ENCODE assay signal across 8 cellular contexts in the genomic region with DNA sequence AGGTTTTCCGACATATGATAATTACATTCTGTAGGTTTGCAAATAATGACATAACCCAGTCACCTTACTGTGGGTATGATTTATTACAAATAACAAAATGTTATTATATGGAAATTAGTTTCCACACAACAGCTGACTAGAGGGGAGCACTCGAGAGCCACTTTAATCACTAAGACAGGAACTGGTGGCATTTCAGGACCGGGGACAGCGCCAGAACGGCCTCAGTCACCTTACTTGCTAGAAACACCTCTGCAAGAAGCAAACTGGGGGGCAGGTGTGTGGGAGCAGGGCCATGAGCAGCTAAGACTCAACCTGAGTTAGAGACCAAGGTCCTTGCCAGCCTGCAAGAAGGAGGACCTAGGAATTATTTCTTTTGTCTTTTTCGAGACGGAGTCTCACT.
DNase-seq lines count a peak whose midpoint lies in the region; ATAC-seq and TF ChIP-seq lines count a peak whose summit lies in the region.

No MANE protein-coding gene starts in this region.

- H3K9ac ChIP-seq in smooth muscle cell (ENCODE audit: low read depth), result no peak overlapping the region

- peak; percentile 80 for DNase-seq in H7
- peak; percentile 21 to 59 for DNase-seq in SJCRH30
- peak; percentile 65 for DNase-seq in dermis blood vessel endothelial cell
- peak; percentile 16 for DNase-seq in smooth muscle cell (lab: John Stamatoyannopoulos, UW; ENCODE audit: unreplicated experiment)
- DNase-seq in amniotic stem cell (lab: John Stamatoyannopoulos, UW), result no peak
- DNase-seq in hippocampal formation (lab: John Stamatoyannopoulos, UW), result no peak

- H3K4me1 ChIP-seq in SJCRH30 (no peaks in the 10 kb centered on the region), smooth muscle cell (ENCODE audit: low read depth) (peaks cover 5% of the 10 kb centered on the region)

- no peaks in the 10 kb centered on the region for H3F3A ChIP-seq in smooth muscle cell (ENCODE audit: low read depth)

- no peaks in the 10 kb centered on the region for H3K36me3 ChIP-seq in H7 (replicated peaks; ENCODE audit: control insufficient read depth, insufficient read depth, low read length)
- H3K36me3 ChIP-seq in SJCRH30, result no peaks in the 10 kb centered on the region
- H3K36me3 ChIP-seq in smooth muscle cell (ENCODE audit: low read depth), result no peaks in the 10 kb centered on the region

- no peak for ATAC-seq in GM19467 (IDR thresholded peaks at IDR 0.05; ENCODE audit: unreplicated experiment)
- ATAC-seq in HG02588 (IDR thresholded peaks at IDR 0.05; ENCODE audit: unreplicated experiment), result no peak

- no peak overlapping the region for H3K4me2 ChIP-seq in smooth muscle cell

- H3K27ac ChIP-seq in SJCRH30 (no peak overlapping the region), smooth muscle cell (ENCODE audit: low read depth) (no peak overlapping the region)

- no peaks in the 10 kb centered on the region for H4K20me1 ChIP-seq in smooth muscle cell (ENCODE audit: low read depth)

- no peaks in the 10 kb centered on the region for H3K79me2 ChIP-seq in smooth muscle cell (ENCODE audit: low read depth)

- WGBS in smooth muscle cell (ENCODE audit: low lambda C conversion rate), result 61% methylated on average over 7 of the region's 7 CpGs

- no peak for TF ChIP-seq CTCF in smooth muscle cell (IDR thresholded peaks at IDR 0.05; ENCODE audit: borderline replicate concordance, insufficient read depth, poor library complexity, severe bottlenecking)

- H3K4me3 ChIP-seq in H7 (ENCODE audit: insufficient read depth, low read depth, low read length) (no peak overlapping the region), SJCRH30 (no peak overlapping the region), smooth muscle cell (no peak overlapping the region)

- no peak overlapping the region for H2AFZ ChIP-seq in smooth muscle cell (ENCODE audit: low read depth)

- H3K9me3 ChIP-seq in SJCRH30 (replicated peaks) (no peaks in the 10 kb centered on the region), smooth muscle cell (replicated peaks; ENCODE audit: low read depth) (no peaks in the 10 kb centered on the region)

- H3K27me3 ChIP-seq in H7 (ENCODE audit: control insufficient read depth, insufficient read depth, low read length), result no peaks in the 10 kb centered on the region
- no peaks in the 10 kb centered on the region for H3K27me3 ChIP-seq in SJCRH30
- H3K27me3 ChIP-seq in smooth muscle cell (ENCODE audit: low read depth), result peaks cover 11% of the 10 kb centered on the region

Comparison
In these comparisons a context has a peak if more than half of its experiments do, and no peak if none do; other contexts are left out.
1. DNase-seq: peak in H7 (single experiment), SJCRH30 (2 of 2), dermis blood vessel endothelial cell (single experiment) and smooth muscle cell (single experiment); none in amniotic stem cell (single experiment) and hippocampal formation (0 of 2).